Comparison of ENCODE assay signal across 1 cellular context in genomic region chr20:23152308-23152892, GRCh38.
TF ChIP-seq lines count a peak whose summit lies in the region.

No MANE protein-coding gene starts in this region.

TF ChIP-seq in GM12878, 131 proteins besides CTCF, POLR2A, EP300 and RAD21 (continued from another document):
- TF ChIP-seq EGR1 (IDR thresholded peaks at IDR 0.05; ENCODE audit: borderline replicate concordance in 1 of 2, low read depth in 2 of 2, low read length in 2 of 2) (no peak), SIX5 (IDR thresholded peaks at IDR 0.05; ENCODE audit: low read depth, low read length, severe bottlenecking) (no peak), SRF (IDR thresholded peaks at IDR 0.05; ENCODE audit: low read depth in 2 of 2, low read length in 2 of 2) (no peak), NR2C2 (IDR thresholded peaks at IDR 0.05; ENCODE audit: borderline replicate concordance, control insufficient read depth, insufficient read length, low read depth) (no peak), GATAD2B (conservative IDR thresholded peaks at IDR 0.05; ENCODE audit: low read depth) (no peak), SREBF1 (IDR thresholded peaks at IDR 0.05; ENCODE audit: low read length) (no peak), JUND (IDR thresholded peaks at IDR 0.05; ENCODE audit: low read depth, low read length) (no peak), FOXK2 (IDR thresholded peaks at IDR 0.05) (no peak), HCFC1 (IDR thresholded peaks at IDR 0.05; ENCODE audit: low read length) (no peak), SPI1 (IDR thresholded peaks at IDR 0.05; ENCODE audit: borderline replicate concordance, insufficient read depth, low read depth, low read length) (no peak), ZNF207 (IDR thresholded peaks at IDR 0.05; ENCODE audit: borderline replicate concordance) (no peak), SIN3A (IDR thresholded peaks at IDR 0.05; ENCODE audit: low read depth, low read length) (no peak), IKZF1 (conservative IDR thresholded peaks at IDR 0.05) (peak; percentile 32; the same call in 1 of the 2 replicates), RB1 (IDR thresholded peaks at IDR 0.05; ENCODE audit: borderline replicate concordance) (no peak), NR2F1 (conservative IDR thresholded peaks at IDR 0.05) (peak; percentile 44; the same call in 1 of the 2 replicates), STAT3 (IDR thresholded peaks at IDR 0.05; ENCODE audit: low read depth, low read length) (no peak), SP1 (IDR thresholded peaks at IDR 0.05; ENCODE audit: low read depth, low read length) (no peak), EED (IDR thresholded peaks at IDR 0.05; ENCODE audit: low read depth) (0 out of 2 replicates have a peak, but pooled peaks have one; percentile 27), ZNF217 (IDR thresholded peaks at IDR 0.05) (no peak), BMI1 (IDR thresholded peaks at IDR 0.05; ENCODE audit: borderline replicate concordance) (no peak), ATF7 (IDR thresholded peaks at IDR 0.05; ENCODE audit: low read depth) (peak; percentile 40; the same call in 1 of the 2 replicates), ZZZ3 (IDR thresholded peaks at IDR 0.05; ENCODE audit: control insufficient read depth, insufficient read length, low read depth) (no peak)
- TF ChIP-seq, protein P1, sequence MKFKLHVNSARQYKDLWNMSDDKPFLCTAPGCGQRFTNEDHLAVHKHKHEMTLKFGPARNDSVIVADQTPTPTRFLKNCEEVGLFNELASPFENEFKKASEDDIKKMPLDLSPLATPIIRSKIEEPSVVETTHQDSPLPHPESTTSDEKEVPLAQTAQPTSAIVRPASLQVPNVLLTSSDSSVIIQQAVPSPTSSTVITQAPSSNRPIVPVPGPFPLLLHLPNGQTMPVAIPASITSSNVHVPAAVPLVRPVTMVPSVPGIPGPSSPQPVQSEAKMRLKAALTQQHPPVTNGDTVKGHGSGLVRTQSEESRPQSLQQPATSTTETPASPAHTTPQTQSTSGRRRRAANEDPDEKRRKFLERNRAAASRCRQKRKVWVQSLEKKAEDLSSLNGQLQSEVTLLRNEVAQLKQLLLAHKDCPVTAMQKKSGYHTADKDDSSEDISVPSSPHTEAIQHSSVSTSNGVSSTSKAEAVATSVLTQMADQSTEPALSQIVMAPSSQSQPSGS (IDR thresholded peaks at IDR 0.05; ENCODE audit: low read length) = no peak
- TF ChIP-seq, protein P2, sequence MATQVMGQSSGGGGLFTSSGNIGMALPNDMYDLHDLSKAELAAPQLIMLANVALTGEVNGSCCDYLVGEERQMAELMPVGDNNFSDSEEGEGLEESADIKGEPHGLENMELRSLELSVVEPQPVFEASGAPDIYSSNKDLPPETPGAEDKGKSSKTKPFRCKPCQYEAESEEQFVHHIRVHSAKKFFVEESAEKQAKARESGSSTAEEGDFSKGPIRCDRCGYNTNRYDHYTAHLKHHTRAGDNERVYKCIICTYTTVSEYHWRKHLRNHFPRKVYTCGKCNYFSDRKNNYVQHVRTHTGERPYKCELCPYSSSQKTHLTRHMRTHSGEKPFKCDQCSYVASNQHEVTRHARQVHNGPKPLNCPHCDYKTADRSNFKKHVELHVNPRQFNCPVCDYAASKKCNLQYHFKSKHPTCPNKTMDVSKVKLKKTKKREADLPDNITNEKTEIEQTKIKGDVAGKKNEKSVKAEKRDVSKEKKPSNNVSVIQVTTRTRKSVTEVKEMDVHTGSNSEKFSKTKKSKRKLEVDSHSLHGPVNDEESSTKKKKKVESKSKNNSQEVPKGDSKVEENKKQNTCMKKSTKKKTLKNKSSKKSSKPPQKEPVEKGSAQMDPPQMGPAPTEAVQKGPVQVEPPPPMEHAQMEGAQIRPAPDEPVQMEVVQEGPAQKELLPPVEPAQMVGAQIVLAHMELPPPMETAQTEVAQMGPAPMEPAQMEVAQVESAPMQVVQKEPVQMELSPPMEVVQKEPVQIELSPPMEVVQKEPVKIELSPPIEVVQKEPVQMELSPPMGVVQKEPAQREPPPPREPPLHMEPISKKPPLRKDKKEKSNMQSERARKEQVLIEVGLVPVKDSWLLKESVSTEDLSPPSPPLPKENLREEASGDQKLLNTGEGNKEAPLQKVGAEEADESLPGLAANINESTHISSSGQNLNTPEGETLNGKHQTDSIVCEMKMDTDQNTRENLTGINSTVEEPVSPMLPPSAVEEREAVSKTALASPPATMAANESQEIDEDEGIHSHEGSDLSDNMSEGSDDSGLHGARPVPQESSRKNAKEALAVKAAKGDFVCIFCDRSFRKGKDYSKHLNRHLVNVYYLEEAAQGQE (IDR thresholded peaks at IDR 0.05; ENCODE audit: low read depth, low read length) = no peak
- TF ChIP-seq, protein P3, sequence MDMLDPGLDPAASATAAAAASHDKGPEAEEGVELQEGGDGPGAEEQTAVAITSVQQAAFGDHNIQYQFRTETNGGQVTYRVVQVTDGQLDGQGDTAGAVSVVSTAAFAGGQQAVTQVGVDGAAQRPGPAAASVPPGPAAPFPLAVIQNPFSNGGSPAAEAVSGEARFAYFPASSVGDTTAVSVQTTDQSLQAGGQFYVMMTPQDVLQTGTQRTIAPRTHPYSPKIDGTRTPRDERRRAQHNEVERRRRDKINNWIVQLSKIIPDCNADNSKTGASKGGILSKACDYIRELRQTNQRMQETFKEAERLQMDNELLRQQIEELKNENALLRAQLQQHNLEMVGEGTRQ (IDR thresholded peaks at IDR 0.05; ENCODE audit: borderline replicate concordance, low read depth, low read length) = no peak
